3 cellular contexts compared by ENCODE assay signal in genomic region chr12:128938886-128939285, GRCh38.
TF ChIP-seq lines count a peak whose summit lies in the region.

No MANE protein-coding gene starts in this region.

TF ChIP-seq in H1, 55 proteins besides CTCF, POLR2A, EP300 and RAD21 (continued from another document):
- peak; percentile 69; the same call in 1 of the 2 replicates for TF ChIP-seq CEBPB (IDR thresholded peaks at IDR 0.05; ENCODE audit: low read depth, low read length)

TF ChIP-seq in liver, 16 proteins besides CTCF, POLR2A, EP300 and RAD21 (continued from another document):
- TF ChIP-seq FOXA1 (IDR thresholded peaks at IDR 0.05) (no peak), GABPA (IDR thresholded peaks at IDR 0.05 in 1 of 2, conservative IDR thresholded peaks at IDR 0.05 in 1 of 2) (no peak), HNF4G (IDR thresholded peaks at IDR 0.05) (no peak), ATF3 (IDR thresholded peaks at IDR 0.05) (peak; percentile 83), MAX (IDR thresholded peaks at IDR 0.05) (peak; percentile 62), NR2F2 (IDR thresholded peaks at IDR 0.05) (no peak), YY1 (IDR thresholded peaks at IDR 0.05) (peak; percentile 69), TAF1 (conservative IDR thresholded peaks at IDR 0.05) (no peak), ZBTB33 (IDR thresholded peaks at IDR 0.05) (peak; percentile 76), REST (IDR thresholded peaks at IDR 0.05) (peak; percentile 68), SP1 (IDR thresholded peaks at IDR 0.05) (peak; percentile 42), RXRA (IDR thresholded peaks at IDR 0.05) (peak; percentile 80 to 91)

TF ChIP-seq in SK-N-SH, 30 proteins besides CTCF, POLR2A, EP300 and RAD21 (continued from another document):
- TF ChIP-seq PBX3 (IDR thresholded peaks at IDR 0.05) (no peak), YY1 (IDR thresholded peaks at IDR 0.05; ENCODE audit: low read depth) (no peak), USF2 (IDR thresholded peaks at IDR 0.05; ENCODE audit: borderline replicate concordance, low read depth, low read length) (no peak), NFIC (IDR thresholded peaks at IDR 0.05; ENCODE audit: borderline replicate concordance) (no peak), MAX (IDR thresholded peaks at IDR 0.05; ENCODE audit: low read depth) (no peak), EZH2phosphoT487 (IDR thresholded peaks at IDR 0.05; ENCODE audit: borderline replicate concordance, low read depth) (no peak), FOSL2 (IDR thresholded peaks at IDR 0.05; ENCODE audit: borderline replicate concordance, low read depth) (no peak), SIN3A (IDR thresholded peaks at IDR 0.05; ENCODE audit: borderline replicate concordance, low read depth, low read length) (no peak), FOXJ3 (CRISPR knock-in tag; IDR thresholded peaks at IDR 0.05) (no peak), RFX5 (IDR thresholded peaks at IDR 0.05; ENCODE audit: low read length) (no peak), TEAD4 (IDR thresholded peaks at IDR 0.05; ENCODE audit: borderline replicate concordance, insufficient read depth) (no peak), ZBTB33 (IDR thresholded peaks at IDR 0.05; ENCODE audit: borderline replicate concordance, low read depth) (no peak), GATA2 (CRISPR knock-in tag; IDR thresholded peaks at IDR 0.05) (no peak), SMC3 (IDR thresholded peaks at IDR 0.05; ENCODE audit: low read depth, low read length) (no peak), RXRA (IDR thresholded peaks at IDR 0.05; ENCODE audit: borderline replicate concordance, low read depth) (no peak), USF1 (IDR thresholded peaks at IDR 0.05; ENCODE audit: borderline replicate concordance, low read depth) (no peak), IRF3 (IDR thresholded peaks at IDR 0.05; ENCODE audit: low read depth, low read length) (no peak)
